9 cellular contexts compared by ENCODE assay signal in genomic region chr10:14659626-14660196, GRCh38.
DNase-seq lines count a peak whose midpoint lies in the region; ATAC-seq, FAIRE-seq and TF ChIP-seq lines count a peak whose summit lies in the region.
"Had no signal": no experiment of that assay in that cellular context is flagged by ENCODE, and none has a peak within 500 bp of the region (broad histone marks: within the 10 kb centered on the region; RNA-seq: fewer than 3 reads in every experiment).

No MANE protein-coding gene starts in this region.

- no peaks in the 10 kb centered on the region for H3K27me3 Mint-ChIP-seq in activated CD4-positive, alpha-beta T cell treated with anti-CD3 and anti-CD28 coated beads, Interleukin-2, amount 10 ng/mL, durations not matched to agents 7 days and 5 days

- FAIRE-seq in A549 (lab: Jason Lieb, UNC), result no peak
- FAIRE-seq: islet of Langerhans had no signal

- no peak for TF ChIP-seq POLR2A in A549 (IDR thresholded peaks at IDR 0.05; ENCODE audit: low read length)

- H3K27ac ChIP-seq in A549, result peak overlapping the region; percentile 89 to 92

- peaks cover 78% of the 10 kb centered on the region for H3K4me1 Mint-ChIP-seq in activated CD4-positive, alpha-beta T cell treated with anti-CD3 and anti-CD28 coated beads, Interleukin-2, amount 10 ng/mL, durations not matched to agents 7 days and 5 days

- peaks cover 10% of the 10 kb centered on the region for H3K9me3 ChIP-seq in A549
- H3K9me3 ChIP-seq in mucosa of descending colon, result no peaks in the 10 kb centered on the region

- intact Hi-C loops in mucosa of descending colon (cut with DNase I, micrococcal nuclease), result no loop called here

- H3K27ac Mint-ChIP-seq in activated CD4-positive, alpha-beta T cell treated with anti-CD3 and anti-CD28 coated beads, Interleukin-2, amount 10 ng/mL, durations not matched to agents 7 days and 5 days, result peak overlapping the region; percentile 95

- peak overlapping the region; percentile 52 for H3K4me3 Mint-ChIP-seq in activated CD4-positive, alpha-beta T cell treated with anti-CD3 and anti-CD28 coated beads, Interleukin-2, amount 10 ng/mL, durations not matched to agents 7 days and 5 days

- H3K4me1 ChIP-seq in A549, result peaks cover 48% of the 10 kb centered on the region
- no peaks in the 10 kb centered on the region for H3K4me1 ChIP-seq in mucosa of descending colon (ENCODE audit: low read depth)

- ATAC-seq in A549 (no peak), GM19395 (IDR thresholded peaks at IDR 0.05; ENCODE audit: unreplicated experiment) (peak; percentile 88), HG03354 (IDR thresholded peaks at IDR 0.05; ENCODE audit: poor library complexity, severe bottlenecking, unreplicated experiment) (peak; percentile 85), mucosa of descending colon (peak; percentile 66)

- no peaks in the 10 kb centered on the region for H3K36me3 ChIP-seq in mucosa of descending colon (ENCODE audit: low read depth)

- H3K4me2 ChIP-seq in A549, result no peak overlapping the region

- H3K4me3 ChIP-seq in A549, result no peak overlapping the region
- H3K4me3 ChIP-seq in mucosa of descending colon, result no peak overlapping the region

- no peak for TF ChIP-seq EP300 in A549 (IDR thresholded peaks at IDR 0.05)

- WGBS in A549 (ENCODE audit: missing lambda C conversion rate), result 94% methylated on average over 7 of the region's 7 CpGs

- H3K36me3 Mint-ChIP-seq in activated CD4-positive, alpha-beta T cell treated with anti-CD3 and anti-CD28 coated beads, Interleukin-2, amount 10 ng/mL, durations not matched to agents 7 days and 5 days (ENCODE audit: low read depth), result peaks cover 34% of the 10 kb centered on the region

- TF ChIP-seq RAD21 in A549 (conservative IDR thresholded peaks at IDR 0.05 in 1 of 2, IDR thresholded peaks at IDR 0.05 in 1 of 2), result no peak

- peaks cover 19% of the 10 kb centered on the region for H3K9me3 Mint-ChIP-seq in activated CD4-positive, alpha-beta T cell treated with anti-CD3 and anti-CD28 coated beads, Interleukin-2, amount 10 ng/mL, durations not matched to agents 7 days and 5 days

- CTCF ChIA-PET in A549 (lab: Yijun Ruan, JAX), result no interaction called here
- CTCF ChIA-PET in activated CD4-positive, alpha-beta T cell treated with anti-CD3 and anti-CD28 coated beads, Interleukin-2, amount 10 ng/mL, durations not matched to agents 7 days and 5 days (lab: Charles Lee), result interaction anchor here (1.1 kb wide), 1 partner anchor 10 kb away, joined by 3 read pairs; no protein-coding TSS in a partner anchor

- POLR2A ChIA-PET in A549 (lab: Yijun Ruan, JAX), result no interaction called here
- POLR2A ChIA-PET in activated CD4-positive, alpha-beta T cell treated with anti-CD3 and anti-CD28 coated beads, Interleukin-2, amount 10 ng/mL, durations not matched to agents 7 days and 5 days (lab: Charles Lee), result interaction anchor here (0.5 kb wide), 1 partner anchor 12 kb away, joined by 5 read pairs; no protein-coding TSS in a partner anchor

- TF ChIP-seq CTCF in A549 (IDR thresholded peaks at IDR 0.05) (no peak), mucosa of descending colon (IDR thresholded peaks at IDR 0.05) (no peak)

- DNase-seq in A549 (ENCODE audit: low read depth in 1 of 2, low spot score in 1 of 2) (no peak), mucosa of descending colon (peak; percentile 31 to 70 (median 40)), NCI-H510A (lab: John Stamatoyannopoulos, UW) (no peak), NCI-H1105 (lab: John Stamatoyannopoulos, UW) (no peak), NCI-H2227 (lab: John Stamatoyannopoulos, UW; ENCODE audit: unreplicated experiment) (no peak)
- peak; percentile 61 for DNase-seq in activated CD4-positive, alpha-beta T cell treated with anti-CD3 and anti-CD28 coated beads, Interleukin-2, amount 10 ng/mL, durations not matched to agents 7 days and 5 days

TF ChIP-seq in A549, 52 proteins besides CTCF, POLR2A, EP300 and RAD21:
- no peak for TF ChIP-seq HEYL (CRISPR knock-in tag; IDR thresholded peaks at IDR 0.05)
- TF ChIP-seq ESRRA (IDR thresholded peaks at IDR 0.05; ENCODE audit: borderline replicate concordance, low read length), result no peak
- no peak for TF ChIP-seq KDM5A (IDR thresholded peaks at IDR 0.05)
- no peak for TF ChIP-seq CBX8 (IDR thresholded peaks at IDR 0.05)
- TF ChIP-seq ZNF302 (CRISPR knock-in tag; IDR thresholded peaks at IDR 0.05), result no peak
- no peak for TF ChIP-seq ZC3H11A (IDR thresholded peaks at IDR 0.05)
- TF ChIP-seq RCOR1 (IDR thresholded peaks at IDR 0.05; ENCODE audit: low read depth, low read length), result no peak
- no peak for TF ChIP-seq CHD2 (IDR thresholded peaks at IDR 0.05; ENCODE audit: low read length, partially characterized antibody)
- no peak for TF ChIP-seq MAX (IDR thresholded peaks at IDR 0.05)
- no peak for TF ChIP-seq FOSB (CRISPR knock-in tag; IDR thresholded peaks at IDR 0.05)
- TF ChIP-seq E2F6 (IDR thresholded peaks at IDR 0.05; ENCODE audit: borderline replicate concordance, low read depth), result no peak
- TF ChIP-seq MYC (IDR thresholded peaks at IDR 0.05; ENCODE audit: borderline replicate concordance, low read length), result no peak

Comparison
In these comparisons a context has a peak if more than half of its experiments do, and no peak if none do; other contexts are left out.
1. ATAC-seq: peak in GM19395 (single experiment), HG03354 (single experiment) and mucosa of descending colon (single experiment); none in A549 (0 of 2).
2. DNase-seq: peak in activated CD4-positive, alpha-beta T cell treated with anti-CD3 and anti-CD28 coated beads, Interleukin-2, amount 10 ng/mL, durations not matched to agents 7 days and 5 days (single experiment) and mucosa of descending colon (3 of 3); none in A549 (0 of 2), NCI-H510A (single experiment), NCI-H1105 (single experiment) and NCI-H2227 (single experiment).